19 cellular contexts compared by ENCODE assay signal in the genomic region with DNA sequence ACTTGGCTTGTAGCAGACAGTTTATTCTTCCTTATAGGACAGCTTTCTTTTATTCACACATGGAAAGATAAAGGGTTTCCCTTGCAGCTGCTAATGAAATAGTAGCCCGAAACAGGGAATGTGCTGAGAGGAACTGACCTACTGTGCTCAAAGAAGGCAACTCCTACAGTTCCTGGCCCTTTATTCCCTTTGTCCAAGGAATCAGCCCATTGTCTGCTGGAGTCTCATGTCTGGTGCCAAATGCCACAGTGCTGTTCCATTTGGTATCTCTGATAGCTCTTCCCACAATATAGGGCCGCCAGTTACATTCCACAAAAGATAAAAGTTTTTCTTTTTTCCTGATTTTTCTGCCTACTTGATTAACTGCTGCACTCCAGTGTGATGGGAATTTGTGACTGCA. TPM values are rescaled to one million over a fixed set of nuclear protein-coding genes. Genes with fewer than 3 reads are reported as not detected.
A peak's percentile ranks its signal among the peaks of the same experiment; 100 is the strongest.
DNase-seq lines count a peak whose midpoint lies in the region; ATAC-seq and TF ChIP-seq lines count a peak whose summit lies in the region.
"Had no signal": no experiment of that assay in that cellular context is flagged by ENCODE, and none has a peak within 500 bp of the region (broad histone marks: within the 10 kb centered on the region; RNA-seq: fewer than 3 reads in every experiment).

No MANE protein-coding gene starts in this region.

- ATAC-seq in WTC11 = peak; percentile 70
- no peak for ATAC-seq in HG03521 (IDR thresholded peaks at IDR 0.05; ENCODE audit: unreplicated experiment)

- POLR2A ChIA-PET in WTC11 (lab: Charles Lee) = no interaction called here

- H3K9me3 Mint-ChIP-seq in WTC11 (peaks cover 17% of the 10 kb centered on the region), osteocyte (ENCODE audit: unreplicated experiment) (no peaks in the 10 kb centered on the region)
- H3K9me3 Mint-ChIP-seq: CD8-positive, alpha-beta memory T cell had no signal

- H3K36me3 Mint-ChIP-seq in WTC11 (peaks cover 15% of the 10 kb centered on the region), osteocyte (ENCODE audit: unreplicated experiment) (peaks cover 4% of the 10 kb centered on the region)
- H3K36me3 Mint-ChIP-seq: CD8-positive, alpha-beta memory T cell had no signal

- CTCF ChIA-PET in WTC11 (lab: Charles Lee) = no interaction called here

- 48 to 50% methylated on average over 2 of the region's 2 CpGs for WGBS in GM23248 (ENCODE audit: low coverage in 1 of 2, low lambda C conversion rate in 2 of 2, missing lambda C conversion rate in 2 of 2), 2 experiments

- H3K4me1 Mint-ChIP-seq in WTC11 = peaks cover 18% of the 10 kb centered on the region
- H3K4me1 Mint-ChIP-seq in osteocyte (ENCODE audit: unreplicated experiment) = peaks cover 55% of the 10 kb centered on the region
- H3K4me1 Mint-ChIP-seq: CD8-positive, alpha-beta memory T cell had no signal

- peaks cover 31% of the 10 kb centered on the region for H3K4me1 ChIP-seq in HAP-1
- H3K4me1 ChIP-seq in GM23248 (ENCODE audit: insufficient read depth) = peaks cover 5% of the 10 kb centered on the region; the same call in 1 of the 2 replicates
- H3K4me1 ChIP-seq: Peyer's patch had no signal

- H3K9me2 ChIP-seq in GM23248 (ENCODE audit: insufficient read depth) = no peaks in the 10 kb centered on the region

- H3K36me3 ChIP-seq in HAP-1 (replicated peaks) (no peaks in the 10 kb centered on the region), GM23248 (ENCODE audit: low read depth) (no peaks in the 10 kb centered on the region; the same call in 1 of the 2 replicates)
- H3K36me3 ChIP-seq: Peyer's patch had no signal

- no peak overlapping the region for H3K27ac ChIP-seq in GM23248
- H3K27ac ChIP-seq: Peyer's patch had no signal

- no peak overlapping the region for H3K4me3 Mint-ChIP-seq in WTC11
- H3K4me3 Mint-ChIP-seq in osteocyte (ENCODE audit: unreplicated experiment) = no peak overlapping the region
- H3K4me3 Mint-ChIP-seq: CD8-positive, alpha-beta memory T cell had no signal

- TF ChIP-seq CTCF in WTC11 (IDR thresholded peaks at IDR 0.05) = no peak
- TF ChIP-seq CTCF in osteocyte (IDR thresholded peaks at IDR 0.05) = no peak

- H3F3A ChIP-seq in GM23248 (ENCODE audit: insufficient read depth) = peaks cover 4% of the 10 kb centered on the region; the same call in 1 of the 2 replicates

- DNase-seq in HAP-1 (ENCODE audit: low spot score in 2 of 2) (peak; percentile 32 to 37), WTC11 (ENCODE audit: low spot score) (no peak), iPS-NIHi11 (ENCODE audit: low spot score) (peak; percentile 46), osteocyte (ENCODE audit: extremely low spot score, unreplicated experiment) (no peak), GM23248 (no peak), NCI-H2107 (lab: John Stamatoyannopoulos, UW) (no peak)
- DNase-seq: ACHN; C1 segment of cervical spinal cord; CD8-positive, alpha-beta memory T cell; DMS79 treated with DMSO at 0.1 percent for 48 hours; Karpas-422; MG63; NCI-H1048; NCI-H1436; NCI-H2081; NK-92 treated with Interleukin-12 subunit alpha and Interleukin-12 subunit beta, amount 100 ng/mL, for 24 hours; Peyer's patch; Right ventricle myocardium superior had no signal

- H3K27ac Mint-ChIP-seq in WTC11 (no peak overlapping the region), osteocyte (ENCODE audit: unreplicated experiment) (peak overlapping the region; percentile 65)
- H3K27ac Mint-ChIP-seq: CD8-positive, alpha-beta memory T cell had no signal

- H2AFZ ChIP-seq in GM23248 = no peak overlapping the region

- peaks cover 80% of the 10 kb centered on the region for H3K79me2 ChIP-seq in GM23248 (ENCODE audit: insufficient read depth)

- in situ Hi-C loops in HAP-1 (cut with MboI; ENCODE audit: low sequenced_read_pairs) (no loop called here), GM23248 (cut with MboI) (no loop called here)

- no peak overlapping the region for H3K4me3 ChIP-seq in HAP-1
- H3K4me3 ChIP-seq in GM23248 = no peak overlapping the region
- H3K4me3 ChIP-seq: MG63, Peyer's patch had no signal

- peaks cover 6% of the 10 kb centered on the region for H3K9me3 ChIP-seq in HAP-1
- no peaks in the 10 kb centered on the region for H3K9me3 ChIP-seq in GM23248 (ENCODE audit: low read depth)
- H3K9me3 ChIP-seq: MG63, Peyer's patch had no signal

- H4K20me1 ChIP-seq in GM23248 (ENCODE audit: insufficient read depth) = no peaks in the 10 kb centered on the region

- H3K27me3 Mint-ChIP-seq in WTC11 (ENCODE audit: low read depth) = no peaks in the 10 kb centered on the region
- H3K27me3 Mint-ChIP-seq in osteocyte (ENCODE audit: unreplicated experiment) = no peaks in the 10 kb centered on the region

- no peak overlapping the region for H3K4me2 ChIP-seq in GM23248 (ENCODE audit: unreplicated experiment)

- no peaks in the 10 kb centered on the region for H3K27me3 ChIP-seq in HAP-1 (ENCODE audit: low read depth)
- no peaks in the 10 kb centered on the region for H3K27me3 ChIP-seq in GM23248 (replicated peaks; ENCODE audit: insufficient read depth)
- H3K27me3 ChIP-seq: MG63, Peyer's patch had no signal

- no peak overlapping the region for H3K9ac ChIP-seq in GM23248

TF ChIP-seq in WTC11, 78 proteins besides CTCF, POLR2A, EP300 and RAD21:
- TF ChIP-seq ZNF232 (CRISPR knock-in tag; IDR thresholded peaks at IDR 0.05) (no peak), CBFB (CRISPR knock-in tag; IDR thresholded peaks at IDR 0.05; ENCODE audit: low read depth) (no peak), SMAD4 (CRISPR knock-in tag; IDR thresholded peaks at IDR 0.05) (no peak), IRF2 (CRISPR knock-in tag; IDR thresholded peaks at IDR 0.05; ENCODE audit: borderline replicate concordance, low read depth) (no peak), FOXP1 (CRISPR knock-in tag; IDR thresholded peaks at IDR 0.05; ENCODE audit: borderline replicate concordance) (no peak)
- TF ChIP-seq, protein P1, sequence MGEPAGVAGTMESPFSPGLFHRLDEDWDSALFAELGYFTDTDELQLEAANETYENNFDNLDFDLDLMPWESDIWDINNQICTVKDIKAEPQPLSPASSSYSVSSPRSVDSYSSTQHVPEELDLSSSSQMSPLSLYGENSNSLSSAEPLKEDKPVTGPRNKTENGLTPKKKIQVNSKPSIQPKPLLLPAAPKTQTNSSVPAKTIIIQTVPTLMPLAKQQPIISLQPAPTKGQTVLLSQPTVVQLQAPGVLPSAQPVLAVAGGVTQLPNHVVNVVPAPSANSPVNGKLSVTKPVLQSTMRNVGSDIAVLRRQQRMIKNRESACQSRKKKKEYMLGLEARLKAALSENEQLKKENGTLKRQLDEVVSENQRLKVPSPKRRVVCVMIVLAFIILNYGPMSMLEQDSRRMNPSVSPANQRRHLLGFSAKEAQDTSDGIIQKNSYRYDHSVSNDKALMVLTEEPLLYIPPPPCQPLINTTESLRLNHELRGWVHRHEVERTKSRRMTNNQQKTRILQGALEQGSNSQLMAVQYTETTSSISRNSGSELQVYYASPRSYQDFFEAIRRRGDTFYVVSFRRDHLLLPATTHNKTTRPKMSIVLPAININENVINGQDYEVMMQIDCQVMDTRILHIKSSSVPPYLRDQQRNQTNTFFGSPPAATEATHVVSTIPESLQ (CRISPR knock-in tag; IDR thresholded peaks at IDR 0.05) = no peak
TF ChIP-seq in WTC11: peak in this region for 0.

RNA-seq across cellular contexts. Expression of a gene that starts 30.7 kb away (rescaled TPM):
- 9.6 to 11.2 TPM (median 10.6 TPM) in 3 replicates for total RNA-seq in WTC11 (2021)
- total RNA-seq in osteocyte = 12.2 and 14.9 TPM in 2 replicates
- total RNA-seq in GM23248 (2014; rRNA removed; shearing (Covaris generic)) = 38.4 and 52.0 TPM in 2 replicates
- polyA plus RNA-seq in GM23248 (2016; fragmentation: Nextera tagmentation; extraction: Ambion mirVana) = 24.0 and 25.1 TPM in 2 replicates

Comparison
In these comparisons a context has a peak if more than half of its experiments do, and no peak if none do; other contexts are left out.
1. DNase-seq: peak in HAP-1 (2 of 2) and iPS-NIHi11 (single experiment); none in WTC11 (single experiment), osteocyte (single experiment), GM23248 (single experiment) and NCI-H2107 (single experiment).